ENCODE assay signal across 31 cellular contexts in the genomic region with DNA sequence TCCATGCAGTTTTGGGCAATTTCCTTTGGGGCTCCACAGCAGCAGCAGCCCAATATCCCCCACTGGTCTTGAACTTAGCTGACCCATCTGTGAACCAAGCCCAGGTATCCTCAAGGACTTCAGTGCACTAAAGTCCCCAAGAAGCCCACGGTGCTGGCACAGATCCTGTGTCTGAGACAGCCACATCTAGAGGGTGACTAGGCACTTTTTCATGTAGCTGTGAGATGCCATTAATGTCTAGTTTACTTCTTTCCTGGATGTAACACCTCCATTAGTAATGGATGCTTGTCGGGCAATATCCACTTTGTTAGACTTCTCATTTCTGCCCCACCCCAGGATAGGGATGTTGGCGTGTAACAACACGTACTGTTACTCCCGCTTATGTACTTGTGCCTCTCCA.
"Had no signal": no experiment of that assay in that cellular context is flagged by ENCODE, and none has a peak within 500 bp of the region (broad histone marks: within the 10 kb centered on the region; RNA-seq: fewer than 3 reads in every experiment).

No MANE protein-coding gene starts in this region.

- H3K27ac Mint-ChIP-seq: activated B cell treated with CpG ODN at 0.5 μM for 24 hours; activated CD8-positive, alpha-beta T cell treated with anti-CD3 and anti-CD28 coated beads for 36 hours; activated naive CD8-positive, alpha-beta T cell; activated T-helper 17 cell treated with anti-CD3 and anti-CD28 coated beads, Interleukin-2, amount 50 U/mL, for 72 hours; effector memory CD8-positive, alpha-beta T cell; T-helper 1 cell treated with Interleukin-12 subunit alpha and Interleukin-12 subunit beta and Interleukin-4 antibody, amounts not matched to agents 30 μg/mL and 1 μg/mL, for 36 hours had no signal

- H3K4me3 ChIP-seq: esophagus squamous epithelium, gastroesophageal sphincter had no signal

- H3K27ac ChIP-seq: brain microvascular endothelial cell, epithelial cell of prostate, esophagus squamous epithelium, gastroesophageal sphincter, WERI-Rb-1 had no signal

- H3K9me3 Mint-ChIP-seq: activated B cell treated with CpG ODN at 0.5 μM for 24 hours; activated CD8-positive, alpha-beta T cell treated with anti-CD3 and anti-CD28 coated beads for 36 hours; activated T-cell treated with anti-CD3 and anti-CD28 coated beads, Interleukin-2, amount 50 U/mL, for 4 hours; activated T-helper 17 cell treated with anti-CD3 and anti-CD28 coated beads, Interleukin-2, amount 50 U/mL, for 72 hours; effector memory CD8-positive, alpha-beta T cell; T-helper 1 cell treated with Interleukin-12 subunit alpha and Interleukin-12 subunit beta and Interleukin-4 antibody, amounts not matched to agents 30 μg/mL and 1 μg/mL, for 36 hours had no signal

- H3K4me1 Mint-ChIP-seq: activated B cell treated with CpG ODN at 0.5 μM for 24 hours; activated T-helper 17 cell treated with anti-CD3 and anti-CD28 coated beads, Interleukin-2, amount 50 U/mL, for 72 hours had no signal

- DNase-seq: activated B cell treated with CpG ODN at 0.5 μM for 24 hours; activated CD4-positive, alpha-beta T cell treated with anti-CD3 and anti-CD28 coated beads for 48 hours; activated CD4-positive, alpha-beta T cell treated with anti-CD3 and anti-CD28 coated beads, Interleukin-2, amount 50 U/mL, for 1 hour; activated CD4-positive, alpha-beta T cell treated with anti-CD3 and anti-CD28 coated beads, Interleukin-2, amount 50 U/mL, for 48 hours; activated CD8-positive, alpha-beta memory T cell treated with anti-CD3 and anti-CD28 coated beads for 24 hours; activated CD8-positive, alpha-beta T cell treated with anti-CD3 and anti-CD28 coated beads for 36 hours; activated effector memory CD4-positive, alpha-beta T cell treated with Interleukin-2 at 50 U/mL for 16 hours; activated gamma-delta T cell treated with Interleukin-2 at 50 U/mL for 16 hours; activated naive CD4-positive, alpha-beta T cell treated with anti-CD3 and anti-CD28 coated beads, Interleukin-2, amount 50 U/mL, for 16 hours; activated naive CD4-positive, alpha-beta T cell treated with Interleukin-2 at 50 U/mL for 16 hours; activated T-cell treated with anti-CD3 and anti-CD28 coated beads, Interleukin-2, amount 50 U/mL, for 4 hours; amniotic stem cell; anterior cingulate cortex; brain microvascular endothelial cell; cortex of kidney; dermis blood vessel endothelial cell; effector CD4-positive, alpha-beta T cell; effector memory CD8-positive, alpha-beta T cell; esophagus squamous epithelium; foreskin melanocyte; head of caudate nucleus; T-helper 9 cell; WERI-Rb-1 had no signal

- H3K4me1 ChIP-seq: esophagus squamous epithelium, gastroesophageal sphincter had no signal

- H3K4me3 Mint-ChIP-seq: activated B cell treated with CpG ODN at 0.5 μM for 24 hours; activated CD8-positive, alpha-beta T cell treated with anti-CD3 and anti-CD28 coated beads for 36 hours; activated naive CD8-positive, alpha-beta T cell; activated T-cell treated with anti-CD3 and anti-CD28 coated beads, Interleukin-2, amount 50 U/mL, for 4 hours; activated T-helper 17 cell treated with anti-CD3 and anti-CD28 coated beads, Interleukin-2, amount 50 U/mL, for 72 hours; effector memory CD8-positive, alpha-beta T cell; T-helper 1 cell treated with Interleukin-12 subunit alpha and Interleukin-12 subunit beta and Interleukin-4 antibody, amounts not matched to agents 30 μg/mL and 1 μg/mL, for 36 hours had no signal

- H3K36me3 ChIP-seq: brain microvascular endothelial cell, esophagus squamous epithelium, WERI-Rb-1 had no signal

- H3K27me3 ChIP-seq: brain microvascular endothelial cell, esophagus squamous epithelium, gastroesophageal sphincter had no signal

- ATAC-seq: activated CD4-positive, CD25-positive, alpha-beta regulatory T cell treated with anti-CD3 and anti-CD28 coated beads, Interleukin-2, amount 50 U/mL, for 24 hours; activated CD8-positive, alpha-beta T cell treated with anti-CD3 and anti-CD28 coated beads for 36 hours; activated T-cell treated with anti-CD3 and anti-CD28 coated beads, Interleukin-2, amount 50 U/mL, for 4 hours; activated T-helper 17 cell treated with anti-CD3 and anti-CD28 coated beads, Interleukin-2, amount 50 U/mL, for 72 hours; effector memory CD8-positive, alpha-beta T cell; gastroesophageal sphincter had no signal

- FAIRE-seq: astrocyte, colon had no signal

- H3K36me3 Mint-ChIP-seq: activated naive CD8-positive, alpha-beta T cell had no signal

- H3K9me3 ChIP-seq: esophagus squamous epithelium had no signal
